Comparison of ENCODE assay signal across 14 cellular contexts in genomic region chr2:217356795-217357194, GRCh38.
DNase-seq lines count a peak whose midpoint lies in the region; ATAC-seq and TF ChIP-seq lines count a peak whose summit lies in the region.
"Had no signal": no experiment of that assay in that cellular context is flagged by ENCODE, and none has a peak within 500 bp of the region (broad histone marks: within the 10 kb centered on the region; RNA-seq: fewer than 3 reads in every experiment).

No MANE protein-coding gene starts in this region.

- peaks cover 3% of the 10 kb centered on the region; the same call in 1 of the 2 replicates for H3K9me2 ChIP-seq in GM23338 (ENCODE audit: insufficient read depth)

- H3K4me3 ChIP-seq in GM23338 (no peak overlapping the region), coronary artery (peak overlapping the region; percentile 1)
- H3K4me3 ChIP-seq: left lung had no signal

- ATAC-seq in GM23338, result no peak
- ATAC-seq: activated CD8-positive, alpha-beta memory T cell treated with anti-CD3 and anti-CD28 coated beads, Interleukin-2, amount 10 ng/mL, durations not matched to agents 7 days and 5 days; left lung; stimulated activated naive B cell treated with anti-CD40 and anti-IgM and Interleukin-4, amounts not matched to agents 10 μg/mL and 1 μg/mL and 100 μg/mL, for 72 hours had no signal

- H3K27me3 Mint-ChIP-seq in GM23338 (ENCODE audit: insufficient read depth, low read depth, poor library complexity), result peaks cover 4% of the 10 kb centered on the region
- H3K27me3 Mint-ChIP-seq in activated CD4-positive, alpha-beta memory T cell treated with anti-CD3 and anti-CD28 coated beads for 36 hours, result no peaks in the 10 kb centered on the region
- H3K27me3 Mint-ChIP-seq: activated CD8-positive, alpha-beta memory T cell treated with anti-CD3 and anti-CD28 coated beads, Interleukin-2, amount 10 ng/mL, durations not matched to agents 7 days and 5 days; activated naive CD8-positive, alpha-beta T cell treated with anti-CD3 and anti-CD28 coated beads for 36 hours had no signal

- H2AFZ ChIP-seq in GM23338, result no peak overlapping the region

- H3K4me2 ChIP-seq in GM23338, result no peak overlapping the region

- no peaks in the 10 kb centered on the region for H3K36me3 Mint-ChIP-seq in GM23338 (ENCODE audit: low read depth)
- no peaks in the 10 kb centered on the region for H3K36me3 Mint-ChIP-seq in activated CD4-positive, alpha-beta memory T cell treated with anti-CD3 and anti-CD28 coated beads for 36 hours
- H3K36me3 Mint-ChIP-seq: activated CD8-positive, alpha-beta memory T cell treated with anti-CD3 and anti-CD28 coated beads, Interleukin-2, amount 10 ng/mL, durations not matched to agents 7 days and 5 days; activated naive CD8-positive, alpha-beta T cell treated with anti-CD3 and anti-CD28 coated beads for 36 hours had no signal

- no peaks in the 10 kb centered on the region for H3K9me3 Mint-ChIP-seq in GM23338
- H3K9me3 Mint-ChIP-seq in activated CD4-positive, alpha-beta memory T cell treated with anti-CD3 and anti-CD28 coated beads for 36 hours, result no peaks in the 10 kb centered on the region
- H3K9me3 Mint-ChIP-seq: activated naive CD8-positive, alpha-beta T cell treated with anti-CD3 and anti-CD28 coated beads for 36 hours; stimulated activated naive B cell treated with anti-CD40 and anti-IgM and Interleukin-4, amounts not matched to agents 10 μg/mL and 1 μg/mL and 100 μg/mL, for 72 hours had no signal

- no peaks in the 10 kb centered on the region; the same call in 1 of the 2 replicates for H3K4me1 ChIP-seq in GM23338 (ENCODE audit: insufficient read depth)

- H3K27ac ChIP-seq in GM23338 (ENCODE audit: low read depth), result no peak overlapping the region
- H3K27ac ChIP-seq in coronary artery, result peak overlapping the region; percentile 68 to 83
- no peak overlapping the region for H3K27ac ChIP-seq in substantia nigra (ENCODE audit: low read depth, low read length, poor library complexity, severe bottlenecking)
- H3K27ac ChIP-seq: C4-2B had no signal

- H3K27me3 ChIP-seq in GM23338 (ENCODE audit: insufficient read depth), result no peaks in the 10 kb centered on the region
- H3K27me3 ChIP-seq: left lung had no signal

- H3K4me3 Mint-ChIP-seq in GM23338, result no peak overlapping the region
- H3K4me3 Mint-ChIP-seq in activated CD4-positive, alpha-beta memory T cell treated with anti-CD3 and anti-CD28 coated beads for 36 hours, result no peak overlapping the region
- H3K4me3 Mint-ChIP-seq: activated CD8-positive, alpha-beta memory T cell treated with anti-CD3 and anti-CD28 coated beads, Interleukin-2, amount 10 ng/mL, durations not matched to agents 7 days and 5 days; activated naive CD8-positive, alpha-beta T cell treated with anti-CD3 and anti-CD28 coated beads for 36 hours; stimulated activated naive B cell treated with anti-CD40 and anti-IgM and Interleukin-4, amounts not matched to agents 10 μg/mL and 1 μg/mL and 100 μg/mL, for 72 hours had no signal

- CTCF ChIA-PET in activated CD4-positive, alpha-beta memory T cell treated with anti-CD3 and anti-CD28 coated beads for 36 hours (lab: Charles Lee), result no interaction called here

- no peaks in the 10 kb centered on the region for H3F3A ChIP-seq in GM23338 (replicated peaks; ENCODE audit: low read depth)

- H3K36me3 ChIP-seq in GM23338 (ENCODE audit: insufficient read depth), result no peaks in the 10 kb centered on the region
- H3K36me3 ChIP-seq: left lung had no signal

- intact Hi-C loops in activated CD4-positive, alpha-beta memory T cell treated with anti-CD3 and anti-CD28 coated beads for 36 hours (cut with micrococcal nuclease), result no loop called here

- POLR2A ChIA-PET in activated CD4-positive, alpha-beta memory T cell treated with anti-CD3 and anti-CD28 coated beads for 36 hours (lab: Charles Lee), result no interaction called here

- TF ChIP-seq CTCF in GM23338 (conservative IDR thresholded peaks at IDR 0.05; ENCODE audit: low read depth in 2 of 2) (no peak), coronary artery (IDR thresholded peaks at IDR 0.05) (no peak)

- no peaks in the 10 kb centered on the region for H3K79me2 ChIP-seq in GM23338 (replicated peaks; ENCODE audit: insufficient read depth)

- no peak overlapping the region for H3K27ac Mint-ChIP-seq in GM23338
- no peak overlapping the region for H3K27ac Mint-ChIP-seq in activated CD4-positive, alpha-beta memory T cell treated with anti-CD3 and anti-CD28 coated beads for 36 hours
- H3K27ac Mint-ChIP-seq: activated CD8-positive, alpha-beta memory T cell treated with anti-CD3 and anti-CD28 coated beads, Interleukin-2, amount 10 ng/mL, durations not matched to agents 7 days and 5 days; activated naive CD8-positive, alpha-beta T cell treated with anti-CD3 and anti-CD28 coated beads for 36 hours; stimulated activated naive B cell treated with anti-CD40 and anti-IgM and Interleukin-4, amounts not matched to agents 10 μg/mL and 1 μg/mL and 100 μg/mL, for 72 hours had no signal

- peaks cover 13% of the 10 kb centered on the region for H3K4me1 Mint-ChIP-seq in GM23338
- H3K4me1 Mint-ChIP-seq in activated CD4-positive, alpha-beta memory T cell treated with anti-CD3 and anti-CD28 coated beads for 36 hours (ENCODE audit: low read depth), result no peaks in the 10 kb centered on the region
- H3K4me1 Mint-ChIP-seq: activated CD8-positive, alpha-beta memory T cell treated with anti-CD3 and anti-CD28 coated beads, Interleukin-2, amount 10 ng/mL, durations not matched to agents 7 days and 5 days; activated naive CD8-positive, alpha-beta T cell treated with anti-CD3 and anti-CD28 coated beads for 36 hours; stimulated activated naive B cell treated with anti-CD40 and anti-IgM and Interleukin-4, amounts not matched to agents 10 μg/mL and 1 μg/mL and 100 μg/mL, for 72 hours had no signal

- no peaks in the 10 kb centered on the region for H4K20me1 ChIP-seq in GM23338 (replicated peaks; ENCODE audit: insufficient read depth)

- DNase-seq in GM23338 (ENCODE audit: low spot score) (peak; percentile 18), coronary artery (ENCODE audit: low spot score) (peak; percentile 81), midbrain (lab: John Stamatoyannopoulos, UW) (peak; percentile 64), substantia nigra (lab: John Stamatoyannopoulos, UW) (peak in 43 of 49 donors; percentile 2 to 78 (median 42)), UCSD-AML1 (lab: John Stamatoyannopoulos, UW; ENCODE audit: unreplicated experiment) (no peak), EL (no peak), T-helper 1 cell (no peak)
- DNase-seq in activated CD4-positive, alpha-beta memory T cell treated with anti-CD3 and anti-CD28 coated beads for 36 hours, result no peak
- DNase-seq: activated CD8-positive, alpha-beta memory T cell treated with anti-CD3 and anti-CD28 coated beads, Interleukin-2, amount 10 ng/mL, durations not matched to agents 7 days and 5 days; activated naive CD8-positive, alpha-beta T cell treated with anti-CD3 and anti-CD28 coated beads for 36 hours; left lung; stimulated activated CD4-positive, alpha-beta T cell treated with anti-CD3 and anti-CD28 coated beads, Interleukin-4, amount 100 ng/mL, for 24 hours; stimulated activated naive B cell treated with anti-CD40 and anti-IgM and Interleukin-4, amounts not matched to agents 10 μg/mL and 1 μg/mL and 100 μg/mL, for 72 hours had no signal

TF ChIP-seq in GM23338, 12 proteins besides CTCF, POLR2A, EP300 and RAD21:
- no peak for TF ChIP-seq CREB1 (CRISPR knock-in tag; IDR thresholded peaks at IDR 0.05; ENCODE audit: low read depth)
- no peak for TF ChIP-seq ZNF331 (CRISPR knock-in tag; IDR thresholded peaks at IDR 0.05; ENCODE audit: low read depth)
- no peak for TF ChIP-seq REST (IDR thresholded peaks at IDR 0.05; ENCODE audit: unreplicated experiment)

Comparison
In these comparisons a context has a peak if more than half of its experiments do, and no peak if none do; other contexts are left out.
1. DNase-seq: peak in GM23338 (single experiment), coronary artery (single experiment), midbrain (single experiment) and substantia nigra (43 of 49); none in UCSD-AML1 (single experiment), EL (single experiment), activated CD4-positive, alpha-beta memory T cell treated with anti-CD3 and anti-CD28 coated beads for 36 hours (single experiment) and T-helper 1 cell (0 of 5).
2. H3K27ac ChIP-seq: peak in coronary artery (2 of 2); none in GM23338 (single experiment) and substantia nigra (single experiment).